ENCODE assay signal across 10 cellular contexts in the genomic region with DNA sequence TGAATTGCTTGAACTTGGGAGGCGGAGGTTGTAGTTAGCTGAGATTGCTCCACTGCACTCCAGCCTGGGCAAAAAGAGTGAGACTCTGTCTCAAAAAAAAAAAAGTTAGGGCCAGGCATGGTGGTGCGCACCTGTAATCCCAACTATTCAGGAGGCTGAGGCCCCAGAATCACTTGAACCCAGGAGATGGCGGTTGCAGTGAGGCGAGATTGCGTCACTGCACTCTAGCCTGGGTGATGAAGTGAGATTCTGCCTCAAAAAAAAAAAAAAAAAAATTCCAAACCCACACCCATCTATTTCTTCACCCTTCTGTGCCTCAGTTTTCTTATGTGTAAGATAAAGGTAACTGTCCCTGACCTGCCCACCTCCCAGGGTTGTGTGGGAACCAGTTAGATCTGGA. TPM values are rescaled to one million over a fixed set of nuclear protein-coding genes. Genes with fewer than 3 reads are reported as not detected.
DNase-seq lines count a peak whose midpoint lies in the region; ATAC-seq, FAIRE-seq and TF ChIP-seq lines count a peak whose summit lies in the region.
"Had no signal": no experiment of that assay in that cellular context is flagged by ENCODE, and none has a peak within 500 bp of the region (broad histone marks: within the 10 kb centered on the region; RNA-seq: fewer than 3 reads in every experiment).

No MANE protein-coding gene starts in this region.

- SMC1A ChIA-PET in GM12878 (lab: Charles Lee; ENCODE audit: uncharacterized antibody, unreplicated experiment) = interaction anchor here (1.0 to 2.4 kb wide), 3 partner anchors 13 to 52 kb away, joined by 3 to 15 read pairs (median 3); no protein-coding TSS in a partner anchor

- intact Hi-C loops in GM12878 (cut with micrococcal nuclease; ENCODE audit: unreplicated experiment) = no loop called here

- H3K4me3 Mint-ChIP-seq in IgD-negative memory B cell (peak overlapping the region; percentile 42 to 91 (median 70)), progenitor cell of endocrine pancreas (ENCODE audit: low read depth) (no peak overlapping the region)

- H3K9me3 ChIP-seq in GM12878 (replicated peaks; ENCODE audit: control insufficient read depth, insufficient read depth, low read length) (no peaks in the 10 kb centered on the region), WERI-Rb-1 (ENCODE audit: severe bottlenecking) (no peaks in the 10 kb centered on the region)

- H3K27me3 Mint-ChIP-seq in IgD-negative memory B cell (peaks cover 4% of the 10 kb centered on the region), progenitor cell of endocrine pancreas (no peaks in the 10 kb centered on the region)

- TF ChIP-seq RAD21 in GM12878 (IDR thresholded peaks at IDR 0.05; ENCODE audit: insufficient read depth, low read depth, low read length) = no peak

- no peaks in the 10 kb centered on the region for H4K20me1 ChIP-seq in GM12878 (ENCODE audit: control insufficient read depth, insufficient read depth)

- BruUV-seq in GM12878 (replicated peaks; lab: Mats Ljungman, UMichigan) = no TSS peak

- RAD21 ChIA-PET in GM12878 (lab: Charles Lee; ENCODE audit: unreplicated experiment) = interaction anchor here (0.7 to 3.4 kb wide), 5 partner anchors 12 to 695 kb away, joined by 3 to 10 read pairs (median 4); a partner anchor contains a TSS

- peak overlapping the region; percentile 86 for H3K4me2 ChIP-seq in GM12878 (ENCODE audit: control insufficient read depth, insufficient read depth)

- CTCF ChIA-PET in GM12878 (lab: Yijun Ruan, JAX) = interaction anchor here (0.6 to 2.5 kb wide), 5 partner anchors 14 to 573 kb away, joined by 3 to 15 read pairs (median 10); no protein-coding TSS in a partner anchor

- peak; percentile 18 for ATAC-seq in GM18517 (IDR thresholded peaks at IDR 0.05; ENCODE audit: unreplicated experiment)
- ATAC-seq in GM12878 = no peak; the same call in 2 of the 3 replicates

- no peak for TF ChIP-seq POLR2A in GM12878 (IDR thresholded peaks at IDR 0.05; ENCODE audit: low read depth, low read length)

- in situ Hi-C loops in GM12878 (cut with MboI) = no loop called here

- TF ChIP-seq EP300 in GM12878 (IDR thresholded peaks at IDR 0.05; ENCODE audit: borderline replicate concordance in 1 of 2, control insufficient read depth in 1 of 2, low read depth in 2 of 2, low read length in 2 of 2) = no peak

- H2AFZ ChIP-seq in GM12878 (ENCODE audit: control insufficient read depth, low read depth, low read length) = no peak overlapping the region; the same call in 1 of the 2 replicates

- FAIRE-seq in GM12878 (lab: Jason Lieb, UNC) (no peak), D721Med (lab: Jason Lieb, UNC) (no peak)

- POLR2A ChIA-PET in GM12878 (lab: Charles Lee) = interaction anchor here (0.6 to 2.5 kb wide), 4 partner anchors 11 to 653 kb away, joined by 3 to 14 read pairs (median 8); a partner anchor contains a TSS

- TF ChIP-seq CTCF in GM12878 (IDR thresholded peaks at IDR 0.05 in 2 of 3, conservative IDR thresholded peaks at IDR 0.05 in 1 of 3; ENCODE audit: control insufficient read depth in 2 of 3, extremely low read depth in 1 of 3, insufficient read depth in 1 of 3, low read depth in 3 of 3, low read length in 3 of 3) = no peak
- TF ChIP-seq CTCF in progenitor cell of endocrine pancreas (IDR thresholded peaks at IDR 0.05; ENCODE audit: unreplicated experiment) = no peak
- no peak for TF ChIP-seq CTCF in D721Med (IDR thresholded peaks at IDR 0.05; ENCODE audit: insufficient read depth, missing control alignments)
- TF ChIP-seq CTCF in WERI-Rb-1 (IDR thresholded peaks at IDR 0.05; ENCODE audit: low read depth, low read length) = no peak

- H3K27ac Mint-ChIP-seq in IgD-negative memory B cell (peak overlapping the region; percentile 39 to 69 (median 65)), progenitor cell of endocrine pancreas (peak overlapping the region; percentile 86)

- no peaks in the 10 kb centered on the region for H3K27me3 ChIP-seq in GM12878 (replicated peaks in 1 of 2; ENCODE audit: control insufficient read depth in 2 of 2, insufficient read depth in 2 of 2, low read length in 1 of 2)
- no peaks in the 10 kb centered on the region for H3K27me3 ChIP-seq in WERI-Rb-1 (ENCODE audit: insufficient read depth, low read depth, severe bottlenecking)

- H3K36me3 ChIP-seq in GM12878 (ENCODE audit: control insufficient read depth in 2 of 2, insufficient read depth in 2 of 2, low read length in 1 of 2) (no peaks in the 10 kb centered on the region), WERI-Rb-1 (no peaks in the 10 kb centered on the region)

- H3K4me1 Mint-ChIP-seq in IgD-negative memory B cell (peaks cover 14 to 34% (median 27%) of the 10 kb centered on the region in 3 donors), progenitor cell of endocrine pancreas (ENCODE audit: low read depth) (peaks cover 17% of the 10 kb centered on the region)

- WGBS in GM12878 (ENCODE audit: insufficient coverage, insufficient replicate concordance, low lambda C conversion rate, missing lambda C conversion rate) = 95% methylated on average over 5 of the region's 5 CpGs

- H3K4me3 ChIP-seq in GM12878 = peak overlapping the region; percentile 48; the same call in 1 of the 2 replicates
- no peak overlapping the region for H3K4me3 ChIP-seq in WERI-Rb-1 (ENCODE audit: low read depth, low read length)

- no peak overlapping the region for H3K9ac ChIP-seq in GM12878 (ENCODE audit: control insufficient read depth, insufficient read depth, low read length)

- H3K4me1 ChIP-seq in GM12878 (ENCODE audit: control insufficient read depth, insufficient read depth, low read length) = peaks cover 15% of the 10 kb centered on the region

- H3K79me2 ChIP-seq in GM12878 (ENCODE audit: control insufficient read depth, insufficient read depth, low read length) = no peaks in the 10 kb centered on the region

- H3K9me3 Mint-ChIP-seq in IgD-negative memory B cell = no peaks in the 10 kb centered on the region
- H3K9me3 Mint-ChIP-seq in progenitor cell of endocrine pancreas (ENCODE audit: low read depth) = no peaks in the 10 kb centered on the region

- DNase-seq in GM12878 (ENCODE audit: low read depth, low spot score) (no peak), progenitor cell of endocrine pancreas (ENCODE audit: low spot score, unreplicated experiment) (no peak), kidney tubule cell (ENCODE audit: low spot score) (no peak), D721Med (ENCODE audit: insufficient read length, low spot score) (no peak), WERI-Rb-1 (no peak)
- DNase-seq: cerebellar nuclear complex, OCI-M1, T-helper 9 cell had no signal

- H3K36me3 Mint-ChIP-seq in IgD-negative memory B cell (peaks cover 2% of the 10 kb centered on the region), progenitor cell of endocrine pancreas (ENCODE audit: insufficient read depth) (no peaks in the 10 kb centered on the region)

- H3K27ac ChIP-seq in GM12878 (ENCODE audit: control insufficient read depth, insufficient read depth) (0 out of 2 replicates have a peak overlapping the region, but pooled peaks have one; percentile 9), WERI-Rb-1 (no peak overlapping the region)

TF ChIP-seq in GM12878, 131 proteins besides CTCF, POLR2A, EP300 and RAD21 (continues in another document):
- TF ChIP-seq SMAD5 (IDR thresholded peaks at IDR 0.05; ENCODE audit: low read depth) (no peak), MTA3 (IDR thresholded peaks at IDR 0.05; ENCODE audit: borderline replicate concordance, low read length) (no peak), STAT3 (IDR thresholded peaks at IDR 0.05; ENCODE audit: low read depth, low read length) (no peak), BRCA1 (IDR thresholded peaks at IDR 0.05; ENCODE audit: low read depth, low read length) (no peak), HDGF (IDR thresholded peaks at IDR 0.05) (no peak), ETV6 (conservative IDR thresholded peaks at IDR 0.05 in 1 of 2, IDR thresholded peaks at IDR 0.05 in 1 of 2; ENCODE audit: borderline replicate concordance in 1 of 2, low read depth in 1 of 2) (no peak), ESRRA (IDR thresholded peaks at IDR 0.05; ENCODE audit: low read length) (no peak)

RNA-seq across cellular contexts. Expression of a gene that starts 11.0 kb away (rescaled TPM):
- polyA plus RNA-seq in IgD-negative memory B cell (17.5 TPM), GM12878 (2011; rRNA removed) (1.0 and 1.9 TPM in 2 replicates), GM12878 (2014; fragmentation: Illumina TruSeq; extraction: Trizol) (7.5 and 12.1 TPM in 2 replicates), GM12878 (2014; fragmentation: Nextera tagmentation; extraction: Ambion mirVana) (1 to 10 TPM; 1.1 to 1.2 TPM), GM12878 (2014; rRNA removed) (12.5 and 15.1 TPM in 2 replicates), GM12878 (2016; fragmentation: Nextera tagmentation; extraction: Ambion mirVana) (1 to 10 TPM; 4.7 to 6.2 TPM)
- 28.2 and 30.8 TPM in 2 replicates for total RNA-seq in GM12878 (2013; cell fraction: nucleolus; rRNA removed)
- total RNA-seq in GM12878 (2014; rRNA removed) (5.4 and 7.9 TPM in 2 replicates), GM12878 (2014; rRNA removed; fragmentation: Illumina TruSeq; extraction: Trizol) (8.9 and 9.7 TPM in 2 replicates), GM12878 (2021) (23.7 and 24.9 TPM in 2 replicates), progenitor cell of endocrine pancreas (48.6 and 48.7 TPM in 2 replicates)
- 3.2 TPM for polyA plus RNA-seq in GM12878 (2011; ENCODE audit: low read depth)
- 1.7 and 2.1 TPM in 2 replicates for polyA plus RNA-seq in GM12878 (2011; cell fraction: cytosol; rRNA removed)
- 9.5 and 15.5 TPM in 2 replicates for polyA plus RNA-seq in GM12878 (2011; cell fraction: nucleus; rRNA removed)
- 6.3 and 7.2 TPM in 2 replicates for polyA plus RNA-seq in GM12878 (2012)
- 3.4 and 4.9 TPM in 2 replicates for polyA minus RNA-seq in GM12878 (2011; rRNA and poly(A)+ RNA removed)
- polyA minus RNA-seq in GM12878 (2011; cell fraction: cytosol; rRNA and poly(A)+ RNA removed) = 4.1 and 5.2 TPM in 2 replicates
- polyA minus RNA-seq in GM12878 (2011; cell fraction: nucleus; rRNA and poly(A)+ RNA removed) = 7.6 and 8.1 TPM in 2 replicates

RNA-seq across cellular contexts. Expression of a gene that starts 45.9 kb away (rescaled TPM):
- polyA plus RNA-seq in IgD-negative memory B cell (18.7 TPM), GM12878 (2011; rRNA removed) (1.3 TPM in 2 replicates), GM12878 (2014; fragmentation: Illumina TruSeq; extraction: Trizol) (9.4 and 11.8 TPM in 2 replicates), GM12878 (2014; fragmentation: Nextera tagmentation; extraction: Ambion mirVana) (under 1 TPM; 0.37 to 0.69 TPM), GM12878 (2014; rRNA removed) (13.7 and 14.6 TPM in 2 replicates), GM12878 (2016; fragmentation: Nextera tagmentation; extraction: Ambion mirVana) (10 to 100 TPM; 11.6 to 11.9 TPM)
- total RNA-seq in GM12878 (2013; cell fraction: nucleolus; rRNA removed) = 11.6 and 13.4 TPM in 2 replicates
- total RNA-seq in GM12878 (2014; rRNA removed) (12.4 and 14.1 TPM in 2 replicates), GM12878 (2014; rRNA removed; fragmentation: Illumina TruSeq; extraction: Trizol) (8.8 and 9.6 TPM in 2 replicates), GM12878 (2021) (13.8 and 17.2 TPM in 2 replicates), progenitor cell of endocrine pancreas (43.7 and 49.3 TPM in 2 replicates)
- polyA plus RNA-seq in GM12878 (2011; ENCODE audit: low read depth) = 2.3 TPM
- polyA plus RNA-seq in GM12878 (2011; cell fraction: cytosol; rRNA removed) = 1.9 and 2.0 TPM in 2 replicates
- polyA plus RNA-seq in GM12878 (2011; cell fraction: nucleus; rRNA removed) = 2.1 and 2.7 TPM in 2 replicates
- polyA plus RNA-seq in GM12878 (2012) = 5.7 and 6.4 TPM in 2 replicates
- 0.59 and 1.3 TPM in 2 replicates for polyA minus RNA-seq in GM12878 (2011; rRNA and poly(A)+ RNA removed)
- polyA minus RNA-seq in GM12878 (2011; cell fraction: cytosol; rRNA and poly(A)+ RNA removed) = 0.40 and 1.1 TPM in 2 replicates
- polyA minus RNA-seq in GM12878 (2011; cell fraction: nucleus; rRNA and poly(A)+ RNA removed) = 0.60 and 0.67 TPM in 2 replicates
